ENCODE assay signal across 10 cellular contexts in the genomic region with DNA sequence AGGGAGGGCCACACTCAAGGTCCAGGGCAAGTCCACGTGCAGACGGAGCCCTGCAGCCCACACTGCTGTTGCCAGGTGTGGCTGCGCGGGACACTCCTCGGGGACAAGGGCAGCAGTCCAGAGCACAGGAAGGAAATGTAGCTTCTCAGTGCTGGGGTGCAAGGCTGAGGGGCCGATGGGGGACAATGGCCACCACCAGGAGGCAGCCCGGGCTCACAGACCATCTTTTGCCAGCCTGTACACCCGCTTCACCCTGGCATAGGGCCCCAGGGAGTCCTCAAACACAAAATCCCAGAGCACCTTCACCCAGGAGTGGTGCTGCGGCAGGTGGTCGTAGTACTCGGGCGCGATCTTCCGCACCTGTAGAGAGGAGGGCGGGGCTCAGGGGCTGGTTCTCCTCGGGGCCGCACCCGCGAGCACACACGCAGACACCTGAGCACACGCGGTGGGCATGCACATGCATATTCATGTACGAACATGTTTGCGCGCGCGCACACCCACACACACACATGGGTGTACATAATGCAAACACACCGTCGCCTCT. TPM values are rescaled to one million over a fixed set of nuclear protein-coding genes. Genes with fewer than 3 reads are reported as not detected.
DNase-seq lines count a peak whose midpoint lies in the region; ATAC-seq and TF ChIP-seq lines count a peak whose summit lies in the region.
"Had no signal": no experiment of that assay in that cellular context is flagged by ENCODE, and none has a peak within 500 bp of the region (broad histone marks: within the 10 kb centered on the region; RNA-seq: fewer than 3 reads in every experiment).

No MANE protein-coding gene starts in this region.

- H3K27me3 ChIP-seq in OCI-LY1 (ENCODE audit: insufficient read depth, low read length) (no peaks in the 10 kb centered on the region), colonic mucosa (no peaks in the 10 kb centered on the region), transverse colon (no peaks in the 10 kb centered on the region)

- H3K4me3 ChIP-seq in OCI-LY1 (ENCODE audit: low read depth, low read length, poor library complexity, severe bottlenecking) (peak overlapping the region; percentile 39), colonic mucosa (no peak overlapping the region), transverse colon (no peak overlapping the region)
- H3K4me3 ChIP-seq: esophagus squamous epithelium had no signal

- H3K79me2 ChIP-seq in OCI-LY1 (ENCODE audit: insufficient read depth, low read length): no peaks in the 10 kb centered on the region

- TF ChIP-seq CTCF in OCI-LY1 (IDR thresholded peaks at IDR 0.05; ENCODE audit: low read length) (0 out of 2 replicates have a peak, but pooled peaks have one; percentile 8), colonic mucosa (IDR thresholded peaks at IDR 0.05) (no peak), transverse colon (IDR thresholded peaks at IDR 0.05) (peak in 2 of 5 experiments; percentile 30 to 47)

- H3K9ac ChIP-seq in OCI-LY1 (ENCODE audit: low read length) (no peak overlapping the region; the same call in 1 of the 2 replicates), colonic mucosa (ENCODE audit: low read depth in 2 of 2, low read length in 2 of 2) (peak overlapping the region; percentile 41 to 93)

- in situ Hi-C loops in transverse colon (cut with MboI; ENCODE audit: low pct_ligation_motif_present in 1 of 4, low pct_unique_long_range_greater_than_20kb in 1 of 4, low sequenced_read_pairs in 3 of 4): no loop called here

- H2AFZ ChIP-seq in OCI-LY1 (ENCODE audit: low read length): no peak overlapping the region

- peaks cover 18% of the 10 kb centered on the region for H3K4me1 ChIP-seq in OCI-LY1 (ENCODE audit: insufficient read depth, low read length, severe bottlenecking)
- H3K4me1 ChIP-seq in colonic mucosa: peaks cover 54% of the 10 kb centered on the region
- peaks cover 32 to 89% (median 87%) of the 10 kb centered on the region in 4 donors for H3K4me1 ChIP-seq in transverse colon

- ATAC-seq in GM18867 (IDR thresholded peaks at IDR 0.05; ENCODE audit: unreplicated experiment) (no peak), HG02885 (IDR thresholded peaks at IDR 0.05; ENCODE audit: poor library complexity, unreplicated experiment) (no peak)

- DNase-seq in activated effector memory CD4-positive, alpha-beta T cell treated with anti-CD3 and anti-CD28 coated beads, Interleukin-2, amount 50 U/mL, for 16 hours: peak; percentile 74
- no peak for DNase-seq in activated effector memory CD4-positive, alpha-beta T cell treated with Interleukin-2 at 50 U/mL for 16 hours
- DNase-seq in colonic mucosa (peak; percentile 60), transverse colon (peak; percentile 67), NCI-H2196 (lab: John Stamatoyannopoulos, UW; ENCODE audit: unreplicated experiment) (no peak)
- DNase-seq: esophagus squamous epithelium, NCI-H1048 had no signal

- no peaks in the 10 kb centered on the region for H3F3A ChIP-seq in OCI-LY1 (ENCODE audit: insufficient read depth, low read length)

- H3K9me3 ChIP-seq in OCI-LY1 (ENCODE audit: low read length): no peaks in the 10 kb centered on the region
- no peaks in the 10 kb centered on the region for H3K9me3 ChIP-seq in colonic mucosa
- no peaks in the 10 kb centered on the region for H3K9me3 ChIP-seq in transverse colon
- H3K9me3 ChIP-seq: esophagus squamous epithelium had no signal

- no peak for TF ChIP-seq POLR2A in transverse colon (IDR thresholded peaks at IDR 0.05)

- WGBS in transverse colon (ENCODE audit: low coverage in 1 of 2), 2 donors: 73% methylated on average over 27 of the region's 29 CpGs; no CpG with 5 or more reads in 1 of the 2 donors

- peak overlapping the region; percentile 49 for H3K4me2 ChIP-seq in OCI-LY1 (ENCODE audit: low read length)

- intact Hi-C loops in colonic mucosa (cut with DNase I): no loop called here
- intact Hi-C loops in transverse colon (cut with DNase I; ENCODE audit: low total_unique reads): no loop called here

- no peaks in the 10 kb centered on the region for H3K36me3 ChIP-seq in OCI-LY1 (ENCODE audit: insufficient read depth, low read length)
- H3K36me3 ChIP-seq in colonic mucosa: no peaks in the 10 kb centered on the region
- H3K36me3 ChIP-seq in transverse colon: no peaks in the 10 kb centered on the region

- no peak overlapping the region for H3K27ac ChIP-seq in OCI-LY1 (ENCODE audit: low read depth, low read length, poor library complexity, severe bottlenecking)
- H3K27ac ChIP-seq in colonic mucosa: peak overlapping the region; percentile 87
- peak overlapping the region; percentile 85 to 86 (median 86) for H3K27ac ChIP-seq in transverse colon
- H3K27ac ChIP-seq: esophagus squamous epithelium had no signal

- TF ChIP-seq EP300 in transverse colon (IDR thresholded peaks at IDR 0.05; ENCODE audit: low read depth): no peak

- no peaks in the 10 kb centered on the region for H4K20me1 ChIP-seq in OCI-LY1 (ENCODE audit: insufficient read depth, low read length)

- H3K9me2 ChIP-seq in OCI-LY1 (ENCODE audit: low read depth, low read length): no peaks in the 10 kb centered on the region

RNA-seq across cellular contexts. Expression of a gene that starts 12.8 kb away (rescaled TPM):
- total RNA-seq in colonic mucosa (10 to 100 TPM; 37.0 to 54.3 TPM), transverse colon (10 to 100 TPM in 3 of 4 donors, 1 to 10 TPM in 1; 4.9 to 33.2 (median 23.7) TPM)

Comparison
In these comparisons a context has a peak if more than half of its experiments do, and no peak if none do; other contexts are left out.
1. DNase-seq: peak in activated effector memory CD4-positive, alpha-beta T cell treated with anti-CD3 and anti-CD28 coated beads, Interleukin-2, amount 50 U/mL, for 16 hours (single experiment), colonic mucosa (single experiment) and transverse colon (single experiment); none in activated effector memory CD4-positive, alpha-beta T cell treated with Interleukin-2 at 50 U/mL for 16 hours (single experiment) and NCI-H2196 (single experiment).